Comparison of ENCODE assay signal across 8 cellular contexts in the genomic region with DNA sequence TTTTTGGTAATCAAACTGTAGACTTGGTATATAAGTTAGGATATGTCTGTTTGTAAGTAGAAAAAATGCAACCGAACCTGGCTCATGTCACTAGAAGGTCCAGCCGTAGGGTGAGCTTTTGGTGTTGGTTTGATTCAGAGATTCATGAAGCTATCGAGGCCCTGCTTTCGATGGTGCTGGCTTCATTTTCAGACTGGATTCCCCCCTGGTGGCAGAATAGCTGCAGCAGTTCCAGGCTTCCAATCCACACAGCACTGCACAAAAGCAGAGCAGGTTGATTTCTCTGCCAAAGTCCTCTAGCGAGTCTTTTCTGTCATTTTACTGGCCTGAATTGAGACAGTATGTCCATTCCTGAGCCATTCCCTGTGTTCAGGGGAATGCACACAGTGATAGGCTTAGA. TPM values are rescaled to one million over a fixed set of nuclear protein-coding genes. Genes with fewer than 3 reads are reported as not detected.
DNase-seq lines count a peak whose midpoint lies in the region; ATAC-seq and TF ChIP-seq lines count a peak whose summit lies in the region.

No MANE protein-coding gene starts in this region.

- intact Hi-C loops in CD8-positive, alpha-beta T cell (cut with DNase I, micrococcal nuclease): loop anchor here (1.0 to 10.0 kb wide), 5 partner anchors 17 to 102 kb away; a partner anchor contains a TSS

- peak overlapping the region; percentile 55 for H3K27ac Mint-ChIP-seq in CD8-positive, alpha-beta T cell
- H3K27ac Mint-ChIP-seq in mesothelial cell of epicardium: no peak overlapping the region

- H3K27me3 ChIP-seq in CD8-positive, alpha-beta T cell (ENCODE audit: insufficient read depth, low read length): no peaks in the 10 kb centered on the region

- no peaks in the 10 kb centered on the region for H3K9me3 ChIP-seq in CD8-positive, alpha-beta T cell (ENCODE audit: low read length)

- TF ChIP-seq CTCF in CD8-positive, alpha-beta T cell (IDR thresholded peaks at IDR 0.05): peak; percentile 21
- no peak for TF ChIP-seq CTCF in mesothelial cell of epicardium (IDR thresholded peaks at IDR 0.05; ENCODE audit: unreplicated experiment)

- peak overlapping the region; percentile 50 for H3K4me3 Mint-ChIP-seq in CD8-positive, alpha-beta T cell
- no peak overlapping the region for H3K4me3 Mint-ChIP-seq in mesothelial cell of epicardium

- no peak overlapping the region for H3K4me3 ChIP-seq in CD8-positive, alpha-beta T cell (ENCODE audit: low read depth, low read length)

- peaks cover 5% of the 10 kb centered on the region for H3K36me3 ChIP-seq in CD8-positive, alpha-beta T cell (ENCODE audit: insufficient read depth, low read length)

- H3K4me1 Mint-ChIP-seq in CD8-positive, alpha-beta T cell (ENCODE audit: low read depth): peaks cover 37% of the 10 kb centered on the region
- H3K4me1 Mint-ChIP-seq in mesothelial cell of epicardium: peaks cover 19% of the 10 kb centered on the region

- CTCF ChIA-PET in CD8-positive, alpha-beta T cell (lab: Charles Lee): interaction anchor here (0.6 to 9.0 kb wide), 24 partner anchors 10 to 141 kb away, joined by 3 to 175 read pairs (median 5); a partner anchor contains a TSS

- POLR2A ChIA-PET in CD8-positive, alpha-beta T cell (lab: Charles Lee): interaction anchor here (0.6 to 3.1 kb wide), 4 partner anchors 19 to 256 kb away, joined by 5 to 17 read pairs (median 10); a partner anchor contains a TSS

- ATAC-seq in CD8-positive, alpha-beta T cell: peak; percentile 63
- no peak for ATAC-seq in HG02981 (IDR thresholded peaks at IDR 0.05; ENCODE audit: unreplicated experiment)
- no peak for ATAC-seq in HG02759 (IDR thresholded peaks at IDR 0.05; ENCODE audit: unreplicated experiment)

- H3K36me3 Mint-ChIP-seq in CD8-positive, alpha-beta T cell: peaks cover 25% of the 10 kb centered on the region
- peaks cover 18% of the 10 kb centered on the region for H3K36me3 Mint-ChIP-seq in mesothelial cell of epicardium

- H3K27me3 Mint-ChIP-seq in CD8-positive, alpha-beta T cell (ENCODE audit: low read depth): no peaks in the 10 kb centered on the region
- no peaks in the 10 kb centered on the region for H3K27me3 Mint-ChIP-seq in mesothelial cell of epicardium (ENCODE audit: low read depth)

- H3K9me3 Mint-ChIP-seq in CD8-positive, alpha-beta T cell: no peaks in the 10 kb centered on the region
- H3K9me3 Mint-ChIP-seq in mesothelial cell of epicardium: no peaks in the 10 kb centered on the region

- H3K27ac ChIP-seq in CD8-positive, alpha-beta T cell (ENCODE audit: low read depth, low read length): no peak overlapping the region

- DNase-seq in CD8-positive, alpha-beta T cell: peak in 6 of 7 experiments; percentile 4 to 58 (median 24)
- peak; percentile 34 for DNase-seq in HT-29 (ENCODE audit: low spot score)
- peak; percentile 63 for DNase-seq in astrocyte of the hippocampus (ENCODE audit: low read depth, low spot score)
- DNase-seq in left kidney (ENCODE audit: low read depth, low spot score): peak; percentile 27
- DNase-seq in mesothelial cell of epicardium (ENCODE audit: low spot score in 2 of 2, unreplicated experiment in 2 of 2): no peak
- DNase-seq in GM19238 (ENCODE audit: insufficient read length, low spot score): no peak

- peaks cover 28% of the 10 kb centered on the region for H3K4me1 ChIP-seq in CD8-positive, alpha-beta T cell (ENCODE audit: insufficient read depth, low read length)

RNA-seq across cellular contexts. Expression of a gene that starts 33.1 kb away (rescaled TPM):
- total RNA-seq in CD8-positive, alpha-beta T cell: 10 to 100 TPM; 13.3 to 16.8 TPM
- total RNA-seq in HT-29 (2014; rRNA removed; shearing (Covaris generic)): 2.0 and 2.1 TPM in 2 replicates
- total RNA-seq in mesothelial cell of epicardium: 23.4 to 26.0 TPM (median 25.5 TPM) in 3 replicates

Comparison
In these comparisons a context has a peak if more than half of its experiments do, and no peak if none do; other contexts are left out.
1. DNase-seq: peak in CD8-positive, alpha-beta T cell (6 of 7), HT-29 (single experiment), astrocyte of the hippocampus (single experiment) and left kidney (single experiment); none in mesothelial cell of epicardium (0 of 2) and GM19238 (single experiment).